ENCODE assay signal across 8 cellular contexts in the genomic region with DNA sequence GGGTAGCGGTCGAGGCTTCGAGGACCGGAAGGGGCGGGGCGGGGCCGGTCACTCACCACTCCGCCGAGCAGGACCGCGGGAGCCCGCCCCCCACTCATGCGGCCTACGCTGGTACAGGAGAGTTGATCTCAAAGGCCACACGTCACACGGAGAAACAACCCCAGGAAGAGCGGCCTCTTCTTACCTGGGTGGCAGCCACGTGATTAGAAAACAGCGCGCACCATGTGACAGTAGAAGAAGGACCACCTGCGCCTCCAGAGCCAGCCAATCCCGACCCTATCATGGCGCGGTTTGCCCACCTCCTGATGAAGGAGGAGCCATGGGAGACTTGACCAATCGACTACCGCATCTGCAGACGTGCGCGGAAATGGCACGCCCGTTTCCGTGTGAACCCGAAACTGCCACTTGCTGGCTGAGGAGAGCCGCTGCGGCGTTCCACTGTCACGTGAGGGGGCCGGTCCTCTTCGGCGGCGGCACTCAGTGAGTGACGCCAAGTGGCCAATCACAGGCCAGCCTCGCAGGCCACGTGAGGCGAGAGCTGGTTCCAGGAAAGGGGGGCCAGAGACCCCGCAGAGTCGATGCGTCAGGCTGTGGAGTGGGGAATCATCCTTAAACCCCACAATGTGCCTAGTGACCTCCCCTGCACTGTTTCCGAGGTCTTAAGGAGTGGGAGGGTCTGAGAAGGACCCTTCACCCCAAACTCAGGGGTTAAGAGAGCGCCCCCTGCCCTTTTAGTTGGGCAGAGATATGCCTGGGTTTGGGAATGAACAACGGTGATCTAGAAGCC. TPM values are rescaled to one million over a fixed set of nuclear protein-coding genes. Genes with fewer than 3 reads are reported as not detected.
DNase-seq lines count a peak whose midpoint lies in the region; ATAC-seq and TF ChIP-seq lines count a peak whose summit lies in the region.

A gene with protein sequence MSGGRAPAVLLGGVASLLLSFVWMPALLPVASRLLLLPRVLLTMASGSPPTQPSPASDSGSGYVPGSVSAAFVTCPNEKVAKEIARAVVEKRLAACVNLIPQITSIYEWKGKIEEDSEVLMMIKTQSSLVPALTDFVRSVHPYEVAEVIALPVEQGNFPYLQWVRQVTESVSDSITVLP (minus strand): TSS at position 205 of the 787 bp plus-strand sequence. CDS start 107 bp downstream, at position 98.

- DNase-seq in Ammon's horn (ENCODE audit: low spot score) (peak; percentile 100), NCI-H510A treated with DMSO at 0.1 percent for 48 hours (lab: John Stamatoyannopoulos, UW) (peak; percentile 99), kidney glomerular epithelial cell (lab: John Stamatoyannopoulos, UW) (peak; percentile 98)
- peak; percentile 100 for DNase-seq in activated CD4-positive, alpha-beta T cell treated with anti-CD3 and anti-CD28 coated beads for 36 hours
- peak; percentile 83 to 98 (median 96) for DNase-seq in stimulated activated CD4-positive, alpha-beta T cell treated with anti-CD3 and anti-CD28 coated beads, Interleukin-1b, Interleukin-23, amount 100 ng/mL, for 24 hours (ENCODE audit: low read depth in 4 of 4, low spot score in 1 of 4)

- intact Hi-C loops in activated CD4-positive, alpha-beta T cell treated with anti-CD3 and anti-CD28 coated beads for 36 hours (cut with DNase I, micrococcal nuclease), result loop anchor here (1.0 to 10.0 kb wide), 19 partner anchors 8 to 1223 kb away; a partner anchor contains a TSS

- H3K36me3 Mint-ChIP-seq in activated CD4-positive, alpha-beta T cell treated with anti-CD3 and anti-CD28 coated beads for 36 hours (ENCODE audit: low read depth), result peaks cover 33% of the 10 kb centered on the region

- H3K27ac Mint-ChIP-seq in activated CD4-positive, alpha-beta T cell treated with anti-CD3 and anti-CD28 coated beads for 36 hours, result peak within 1 kb of the TSS; percentile 98

- H3K9me3 Mint-ChIP-seq in activated CD4-positive, alpha-beta T cell treated with anti-CD3 and anti-CD28 coated beads for 36 hours (ENCODE audit: low read depth), result no peaks in the 10 kb centered on the region

- peak within 1 kb of the TSS; percentile 93 for H3K27ac ChIP-seq in cingulate gyrus (ENCODE audit: low read depth, low read length)

- POLR2A ChIA-PET in activated CD4-positive, alpha-beta T cell treated with anti-CD3 and anti-CD28 coated beads for 36 hours (lab: Charles Lee), result interaction anchor here (0.7 to 1.6 kb wide), 6 partner anchors 11 to 299 kb away, joined by 3 to 7 read pairs (median 4); a partner anchor contains a TSS

- peak within 1 kb of the TSS; percentile 96 for H3K4me3 Mint-ChIP-seq in activated CD4-positive, alpha-beta T cell treated with anti-CD3 and anti-CD28 coated beads for 36 hours

- H3K4me1 Mint-ChIP-seq in activated CD4-positive, alpha-beta T cell treated with anti-CD3 and anti-CD28 coated beads for 36 hours, result peaks cover 54% of the 10 kb centered on the region

- CTCF ChIA-PET in activated CD4-positive, alpha-beta T cell treated with anti-CD3 and anti-CD28 coated beads for 36 hours (lab: Charles Lee), result interaction anchor here (0.6 to 2.0 kb wide), 7 partner anchors 11 to 144 kb away, joined by 3 to 8 read pairs (median 3); a partner anchor contains a TSS

- peak; percentile 79 for TF ChIP-seq POLR2A in GM19099 (IDR thresholded peaks at IDR 0.05; ENCODE audit: extremely low read depth, insufficient read length, low read depth)

- ATAC-seq in HG03439 (IDR thresholded peaks at IDR 0.05; ENCODE audit: unreplicated experiment), result peak; percentile 85
- ATAC-seq in activated CD4-positive, alpha-beta T cell treated with anti-CD3 and anti-CD28 coated beads for 36 hours, result peak; percentile 87

- no peaks in the 10 kb centered on the region for H3K27me3 Mint-ChIP-seq in activated CD4-positive, alpha-beta T cell treated with anti-CD3 and anti-CD28 coated beads for 36 hours

RNA-seq across cellular contexts. Expression of the gene that starts here (rescaled TPM):
- total RNA-seq in activated CD4-positive, alpha-beta T cell treated with anti-CD3 and anti-CD28 coated beads for 36 hours, result 100 to 1,000 TPM; 154 to 188 TPM

Comparison
In these comparisons a context has a peak if more than half of its experiments do, and no peak if none do; other contexts are left out.
1. Peak in every context shown above with its lines: DNase-seq, ATAC-seq and H3K27ac ChIP-seq.